12 cellular contexts compared by ENCODE assay signal in the genomic region with DNA sequence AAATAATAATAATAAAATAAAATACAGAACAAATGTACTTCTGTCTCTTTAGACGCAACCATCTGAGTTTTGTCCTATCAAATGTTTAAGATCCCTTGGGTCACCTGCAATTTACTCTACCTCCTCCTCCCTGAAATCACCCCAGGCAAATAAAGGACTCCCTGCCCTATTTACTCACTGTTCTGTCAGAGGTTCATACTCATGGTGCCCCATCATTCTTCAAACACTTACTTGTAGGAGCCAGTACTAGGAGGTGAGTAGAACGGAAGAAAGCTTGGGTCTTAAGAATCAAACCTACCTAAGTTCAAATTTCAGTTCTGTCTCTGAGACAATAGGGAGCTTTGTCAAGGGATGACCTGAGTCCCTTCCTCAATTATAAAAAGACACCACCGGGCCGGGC. TPM values are rescaled to one million over a fixed set of nuclear protein-coding genes. Genes with fewer than 3 reads are reported as not detected.
A peak's percentile ranks its signal among the peaks of the same experiment; 100 is the strongest.
DNase-seq lines count a peak whose midpoint lies in the region; ATAC-seq and TF ChIP-seq lines count a peak whose summit lies in the region.
"Had no signal": no experiment of that assay in that cellular context is flagged by ENCODE, and none has a peak within 500 bp of the region (broad histone marks: within the 10 kb centered on the region; RNA-seq: fewer than 3 reads in every experiment).

No MANE protein-coding gene starts in this region.

- peaks cover 37% of the 10 kb centered on the region for H3K4me1 Mint-ChIP-seq in activated CD8-positive, alpha-beta memory T cell treated with anti-CD3 and anti-CD28 coated beads, Interleukin-2, amount 10 ng/mL, durations not matched to agents 7 days and 5 days

- no peak for DNase-seq in activated CD8-positive, alpha-beta memory T cell treated with anti-CD3 and anti-CD28 coated beads, Interleukin-2, amount 10 ng/mL, durations not matched to agents 7 days and 5 days
- no peak for DNase-seq in activated CD8-positive, alpha-beta memory T cell treated with anti-CD3 and anti-CD28 coated beads, Interleukin-2, amount 50 U/mL, for 48 hours
- DNase-seq in adipocyte (ENCODE audit: low read depth) = no peak
- DNase-seq: ACHN; NCI-H2171; occipital lobe; stimulated activated CD4-positive, alpha-beta T cell treated with anti-CD3 and anti-CD28 coated beads, Interleukin-2, amount 100 ng/mL, for 24 hours; stomach had no signal

- H3K27me3 ChIP-seq in adipocyte (replicated peaks; ENCODE audit: control insufficient read depth, insufficient read depth, low read length) = no peaks in the 10 kb centered on the region
- no peaks in the 10 kb centered on the region for H3K27me3 ChIP-seq in neutrophil
- H3K27me3 ChIP-seq: stomach had no signal

- H3K9me3 Mint-ChIP-seq in activated CD8-positive, alpha-beta memory T cell treated with anti-CD3 and anti-CD28 coated beads, Interleukin-2, amount 10 ng/mL, durations not matched to agents 7 days and 5 days (ENCODE audit: low read depth) = no peaks in the 10 kb centered on the region

- no peak overlapping the region for H3K27ac Mint-ChIP-seq in activated CD8-positive, alpha-beta memory T cell treated with anti-CD3 and anti-CD28 coated beads, Interleukin-2, amount 10 ng/mL, durations not matched to agents 7 days and 5 days

- H3K4me1 ChIP-seq in adipocyte (ENCODE audit: control insufficient read depth, insufficient read depth, low read length) = peaks cover 21% of the 10 kb centered on the region
- peaks cover 33 to 37% of the 10 kb centered on the region in 2 experiments for H3K4me1 ChIP-seq in neutrophil (ENCODE audit: control insufficient read depth in 1 of 2, insufficient read depth in 1 of 2, low read depth in 1 of 2, low read length in 1 of 2)

- no peak for TF ChIP-seq CTCF in neutrophil (IDR thresholded peaks at IDR 0.05)

- H3K4me3 Mint-ChIP-seq in activated CD8-positive, alpha-beta memory T cell treated with anti-CD3 and anti-CD28 coated beads, Interleukin-2, amount 10 ng/mL, durations not matched to agents 7 days and 5 days = peak overlapping the region; percentile 95

- peaks cover 25% of the 10 kb centered on the region for H3K36me3 ChIP-seq in adipocyte (ENCODE audit: control insufficient read depth, insufficient read depth, low read length, severe bottlenecking)
- peaks cover 52% of the 10 kb centered on the region for H3K36me3 ChIP-seq in neutrophil

- no peak for ATAC-seq in activated CD8-positive, alpha-beta memory T cell treated with anti-CD3 and anti-CD28 coated beads, Interleukin-2, amount 10 ng/mL, durations not matched to agents 7 days and 5 days
- ATAC-seq in HG03457 (IDR thresholded peaks at IDR 0.05; ENCODE audit: unreplicated experiment) (no peak), GM18519 (IDR thresholded peaks at IDR 0.05; ENCODE audit: low FRiP score, unreplicated experiment) (no peak)

- peak overlapping the region; percentile 23 for H3K27ac ChIP-seq in neutrophil

- no peak overlapping the region for H3K9ac ChIP-seq in adipocyte (ENCODE audit: low read length)

- peaks cover 47% of the 10 kb centered on the region for H3K36me3 Mint-ChIP-seq in activated CD8-positive, alpha-beta memory T cell treated with anti-CD3 and anti-CD28 coated beads, Interleukin-2, amount 10 ng/mL, durations not matched to agents 7 days and 5 days

- CTCF ChIA-PET in activated CD8-positive, alpha-beta memory T cell treated with anti-CD3 and anti-CD28 coated beads, Interleukin-2, amount 10 ng/mL, durations not matched to agents 7 days and 5 days (lab: Charles Lee) = interaction anchor here (1.9 to 7.3 kb wide), 4 partner anchors 8 to 63 kb away, joined by 4 to 61 read pairs (median 10); a partner anchor contains a TSS

- no peaks in the 10 kb centered on the region for H3K9me3 ChIP-seq in adipocyte (ENCODE audit: control insufficient read depth, low read length)
- no peaks in the 10 kb centered on the region for H3K9me3 ChIP-seq in neutrophil
- H3K9me3 ChIP-seq: stomach had no signal

- no peaks in the 10 kb centered on the region for H3K27me3 Mint-ChIP-seq in activated CD8-positive, alpha-beta memory T cell treated with anti-CD3 and anti-CD28 coated beads, Interleukin-2, amount 10 ng/mL, durations not matched to agents 7 days and 5 days

- H3K4me3 ChIP-seq in adipocyte (ENCODE audit: low read length) (peak overlapping the region; percentile 89), neutrophil (ENCODE audit: low read depth in 1 of 2, low read length in 1 of 2) (no peak overlapping the region)

RNA-seq across cellular contexts. Expression of a gene that starts 3.8 kb away (rescaled TPM):
- total RNA-seq in activated CD8-positive, alpha-beta memory T cell treated with anti-CD3 and anti-CD28 coated beads, Interleukin-2, amount 10 ng/mL, durations not matched to agents 7 days and 5 days = 10 to 100 TPM; 84.1 to 87.3 TPM

RNA-seq across cellular contexts. Expression of a gene that starts 8.1 kb away (rescaled TPM):
- 1 to 10 TPM in 1 of 2 experiments, not detected in 1; 1.0 TPM for total RNA-seq in activated CD8-positive, alpha-beta memory T cell treated with anti-CD3 and anti-CD28 coated beads, Interleukin-2, amount 10 ng/mL, durations not matched to agents 7 days and 5 days
- total RNA-seq: frontal cortex, stomach had no signal

RNA-seq across cellular contexts. Expression of a gene that starts 11.4 kb away (rescaled TPM):
- total RNA-seq in activated CD8-positive, alpha-beta memory T cell treated with anti-CD3 and anti-CD28 coated beads, Interleukin-2, amount 10 ng/mL, durations not matched to agents 7 days and 5 days = 10 to 100 TPM; 70.0 to 94.9 TPM

RNA-seq across cellular contexts. Expression of a gene that starts 15.8 kb away (rescaled TPM):
- 100 to 1,000 TPM; 259 to 278 TPM for total RNA-seq in activated CD8-positive, alpha-beta memory T cell treated with anti-CD3 and anti-CD28 coated beads, Interleukin-2, amount 10 ng/mL, durations not matched to agents 7 days and 5 days
- total RNA-seq: frontal cortex had no signal

RNA-seq across cellular contexts. Expression of a gene that starts 28.7 kb away (rescaled TPM):
- total RNA-seq in activated CD8-positive, alpha-beta memory T cell treated with anti-CD3 and anti-CD28 coated beads, Interleukin-2, amount 10 ng/mL, durations not matched to agents 7 days and 5 days = 10 to 100 TPM; 13.7 to 15.6 TPM
